ENCODE assay signal across 20 cellular contexts in the genomic region with DNA sequence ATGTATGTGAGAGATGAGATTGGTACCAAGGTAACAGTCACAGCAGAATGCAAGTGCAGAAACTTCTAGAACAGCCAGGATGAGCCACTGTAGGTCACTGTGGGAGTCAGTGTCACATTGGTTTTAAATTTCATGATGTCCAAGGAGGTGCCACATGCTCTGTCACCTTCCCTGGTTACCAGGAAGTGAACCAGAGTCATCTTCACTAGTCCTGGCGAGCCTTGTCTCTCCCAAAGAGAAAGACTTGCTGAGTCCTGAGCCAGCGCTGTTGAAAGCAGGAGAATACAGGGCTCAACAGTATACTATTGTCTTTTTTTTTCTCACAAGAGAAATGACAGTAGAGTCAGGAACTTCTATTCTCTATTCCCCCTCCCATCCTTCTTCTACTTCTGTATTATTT.
A peak's percentile ranks its signal among the peaks of the same experiment; 100 is the strongest.
DNase-seq lines count a peak whose midpoint lies in the region; ATAC-seq, FAIRE-seq and TF ChIP-seq lines count a peak whose summit lies in the region.
"Had no signal": no experiment of that assay in that cellular context is flagged by ENCODE, and none has a peak within 500 bp of the region (broad histone marks: within the 10 kb centered on the region; RNA-seq: fewer than 3 reads in every experiment).

No MANE protein-coding gene starts in this region.

- no peak overlapping the region for H3K4me3 Mint-ChIP-seq in activated T-helper 17 cell treated with anti-CD3 and anti-CD28 coated beads, Interleukin-2, amount 50 U/mL, for 72 hours
- H3K4me3 Mint-ChIP-seq in mesothelial cell of epicardium, result no peak overlapping the region
- H3K4me3 Mint-ChIP-seq: CD4-positive, alpha-beta memory T cell; GM23338 had no signal

- in situ Hi-C loops in gastrocnemius medialis (cut with MboI; ENCODE audit: low sequenced_read_pairs in 4 of 4), result loop anchor here in 3 of 4 donors (10.0 to 25.0 kb wide), 3 partner anchors 176 to 476 kb away; no protein-coding TSS in a partner anchor

- TF ChIP-seq CTCF in A549 (IDR thresholded peaks at IDR 0.05) (no peak), mesothelial cell of epicardium (IDR thresholded peaks at IDR 0.05; ENCODE audit: unreplicated experiment) (no peak), gastrocnemius medialis (IDR thresholded peaks at IDR 0.05 in 4 of 5, conservative IDR thresholded peaks at IDR 0.05 in 1 of 5) (no peak)

- ATAC-seq in A549 (no peak), gastrocnemius medialis (peak; percentile 93 to 95)
- ATAC-seq in activated T-helper 17 cell treated with anti-CD3 and anti-CD28 coated beads, Interleukin-2, amount 50 U/mL, for 72 hours (replicated peaks), result peak; percentile 49
- ATAC-seq: GM23338 had no signal

- H3K27ac ChIP-seq in A549, result peak overlapping the region; percentile 23 to 69; a peak in 4 of 6 replicates
- peak overlapping the region; percentile 67 to 78 (median 73) for H3K27ac ChIP-seq in gastrocnemius medialis
- H3K27ac ChIP-seq: BLaER1 treated with 17β-estradiol and CSF1 and Interleukin-3, amounts not matched to agents 10 nM and 100 nM; Peyer's patch had no signal

- WGBS in A549 (ENCODE audit: missing lambda C conversion rate), result 82% methylated on average over 2 of the region's 2 CpGs

- peak overlapping the region; percentile 8 for H3K27ac Mint-ChIP-seq in activated T-helper 17 cell treated with anti-CD3 and anti-CD28 coated beads, Interleukin-2, amount 50 U/mL, for 72 hours
- peak overlapping the region; percentile 22 for H3K27ac Mint-ChIP-seq in mesothelial cell of epicardium

- H3K27me3 Mint-ChIP-seq in activated T-helper 17 cell treated with anti-CD3 and anti-CD28 coated beads, Interleukin-2, amount 50 U/mL, for 72 hours, result peaks cover 5% of the 10 kb centered on the region
- H3K27me3 Mint-ChIP-seq in mesothelial cell of epicardium (ENCODE audit: low read depth), result no peaks in the 10 kb centered on the region

- no peaks in the 10 kb centered on the region for H3K36me3 Mint-ChIP-seq in activated T-helper 17 cell treated with anti-CD3 and anti-CD28 coated beads, Interleukin-2, amount 50 U/mL, for 72 hours (ENCODE audit: low read depth)
- H3K36me3 Mint-ChIP-seq in mesothelial cell of epicardium, result peaks cover 12% of the 10 kb centered on the region
- H3K36me3 Mint-ChIP-seq: CD4-positive, alpha-beta memory T cell had no signal

- no peaks in the 10 kb centered on the region for H3K4me1 Mint-ChIP-seq in activated T-helper 17 cell treated with anti-CD3 and anti-CD28 coated beads, Interleukin-2, amount 50 U/mL, for 72 hours
- H3K4me1 Mint-ChIP-seq in mesothelial cell of epicardium, result peaks cover 6% of the 10 kb centered on the region
- H3K4me1 Mint-ChIP-seq: CD4-positive, alpha-beta memory T cell had no signal

- TF ChIP-seq POLR2A in A549 (IDR thresholded peaks at IDR 0.05; ENCODE audit: low read length) (no peak), gastrocnemius medialis (IDR thresholded peaks at IDR 0.05) (no peak)

- no peaks in the 10 kb centered on the region for H3K27me3 ChIP-seq in gastrocnemius medialis
- H3K27me3 ChIP-seq: BLaER1 treated with 17β-estradiol and CSF1 and Interleukin-3, amounts not matched to agents 10 nM and 100 nM; Peyer's patch had no signal

- no peak for FAIRE-seq in A549 (lab: Jason Lieb, UNC)
- FAIRE-seq: G401.6, GM12892 had no signal

- no peak for TF ChIP-seq RAD21 in A549 (conservative IDR thresholded peaks at IDR 0.05 in 1 of 2, IDR thresholded peaks at IDR 0.05 in 1 of 2)

- DNase-seq in A549 (ENCODE audit: low read depth in 1 of 2, low spot score in 1 of 2), result no peak
- no peak for DNase-seq in mesothelial cell of epicardium (ENCODE audit: low spot score in 2 of 2, unreplicated experiment in 2 of 2)
- DNase-seq in gastrocnemius medialis, result peak; percentile 66 to 79
- DNase-seq in stimulated activated CD4-positive, alpha-beta T cell treated with anti-CD3 and anti-CD28 coated beads, Interleukin-4, amount 100 ng/mL, for 4 hours, result no peak
- no peak for DNase-seq in occipital lobe (lab: John Stamatoyannopoulos, UW)
- DNase-seq in putamen (ENCODE audit: low spot score), result no peak
- DNase-seq: CD4-positive, alpha-beta memory T cell; DMS153; Karpas-422; NCI-H1417 treated with DMSO at 0.1 percent for 48 hours; NCI-H187; NCI-H446; NCI-H526; Peyer's patch had no signal

- H3K9me3 ChIP-seq in A549 (no peaks in the 10 kb centered on the region), gastrocnemius medialis (no peaks in the 10 kb centered on the region)
- H3K9me3 ChIP-seq: BLaER1 treated with 17β-estradiol and CSF1 and Interleukin-3, amounts not matched to agents 10 nM and 100 nM; HAP-1 had no signal

- H3K4me1 ChIP-seq in A549 (peaks cover 55% of the 10 kb centered on the region), gastrocnemius medialis (peaks cover 32 to 46% of the 10 kb centered on the region in 2 donors)
- H3K4me1 ChIP-seq: BLaER1 treated with 17β-estradiol and CSF1 and Interleukin-3, amounts not matched to agents 10 nM and 100 nM; HAP-1; Peyer's patch had no signal

- TF ChIP-seq EP300 in A549 (IDR thresholded peaks at IDR 0.05), result no peak

- no peak overlapping the region for H3K4me2 ChIP-seq in A549
- H3K4me2 ChIP-seq: BLaER1 treated with 17β-estradiol and CSF1 and Interleukin-3, amounts not matched to agents 10 nM and 100 nM; GM23338 had no signal

- POLR2A ChIA-PET in A549 (lab: Yijun Ruan, JAX), result no interaction called here

- intact Hi-C loops in gastrocnemius medialis (cut with DNase I; ENCODE audit: low total_unique reads), result no loop called here

- no peaks in the 10 kb centered on the region for H3K36me3 ChIP-seq in gastrocnemius medialis
- H3K36me3 ChIP-seq: BLaER1 treated with 17β-estradiol and CSF1 and Interleukin-3, amounts not matched to agents 10 nM and 100 nM; HAP-1; Peyer's patch had no signal

- CTCF ChIA-PET in A549 (lab: Yijun Ruan, JAX), result interaction anchor here (1.0 kb wide), 1 partner anchor 9 kb away, joined by 5 read pairs; no protein-coding TSS in a partner anchor

- H3K4me3 ChIP-seq in A549, result no peak overlapping the region
- no peak overlapping the region for H3K4me3 ChIP-seq in gastrocnemius medialis
- H3K4me3 ChIP-seq: BLaER1 treated with 17β-estradiol and CSF1 and Interleukin-3, amounts not matched to agents 10 nM and 100 nM; GM23338; HAP-1; Peyer's patch had no signal

- H3K9me3 Mint-ChIP-seq in activated T-helper 17 cell treated with anti-CD3 and anti-CD28 coated beads, Interleukin-2, amount 50 U/mL, for 72 hours, result no peaks in the 10 kb centered on the region
- H3K9me3 Mint-ChIP-seq in mesothelial cell of epicardium, result peaks cover 3% of the 10 kb centered on the region
- H3K9me3 Mint-ChIP-seq: GM23338 had no signal

TF ChIP-seq in A549, 52 proteins besides CTCF, POLR2A, EP300 and RAD21:
- TF ChIP-seq KDM1A (IDR thresholded peaks at IDR 0.05; ENCODE audit: low read depth) (no peak), RNF2 (IDR thresholded peaks at IDR 0.05; ENCODE audit: borderline replicate concordance, low read depth) (no peak), POLR2AphosphoS2 (conservative IDR thresholded peaks at IDR 0.05; ENCODE audit: low read length) (no peak), MAX (IDR thresholded peaks at IDR 0.05) (no peak), CBX2 (IDR thresholded peaks at IDR 0.05; ENCODE audit: borderline replicate concordance, low read depth) (no peak), GATA3 (IDR thresholded peaks at IDR 0.05; ENCODE audit: borderline replicate concordance) (no peak), FOSL2 (IDR thresholded peaks at IDR 0.05) (no peak), FOSL2 (CRISPR knock-in tag; IDR thresholded peaks at IDR 0.05) (no peak), HEYL (CRISPR knock-in tag; IDR thresholded peaks at IDR 0.05) (no peak), RARB (CRISPR knock-in tag; IDR thresholded peaks at IDR 0.05) (no peak), CBX8 (IDR thresholded peaks at IDR 0.05) (no peak), JUNB (IDR thresholded peaks at IDR 0.05) (no peak), CHD4 (IDR thresholded peaks at IDR 0.05; ENCODE audit: borderline replicate concordance) (no peak), RCOR1 (IDR thresholded peaks at IDR 0.05; ENCODE audit: low read depth, low read length) (no peak), RFX5 (IDR thresholded peaks at IDR 0.05) (no peak), ESRRA (IDR thresholded peaks at IDR 0.05; ENCODE audit: borderline replicate concordance, low read length) (no peak), FOSB (CRISPR knock-in tag; IDR thresholded peaks at IDR 0.05) (no peak)
- TF ChIP-seq, protein P1, sequence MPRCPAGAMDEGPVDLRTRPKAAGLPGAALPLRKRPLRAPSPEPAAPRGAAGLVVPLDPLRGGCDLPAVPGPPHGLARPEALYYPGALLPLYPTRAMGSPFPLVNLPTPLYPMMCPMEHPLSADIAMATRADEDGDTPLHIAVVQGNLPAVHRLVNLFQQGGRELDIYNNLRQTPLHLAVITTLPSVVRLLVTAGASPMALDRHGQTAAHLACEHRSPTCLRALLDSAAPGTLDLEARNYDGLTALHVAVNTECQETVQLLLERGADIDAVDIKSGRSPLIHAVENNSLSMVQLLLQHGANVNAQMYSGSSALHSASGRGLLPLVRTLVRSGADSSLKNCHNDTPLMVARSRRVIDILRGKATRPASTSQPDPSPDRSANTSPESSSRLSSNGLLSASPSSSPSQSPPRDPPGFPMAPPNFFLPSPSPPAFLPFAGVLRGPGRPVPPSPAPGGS (IDR thresholded peaks at IDR 0.05), result no peak
- TF ChIP-seq, protein P2, sequence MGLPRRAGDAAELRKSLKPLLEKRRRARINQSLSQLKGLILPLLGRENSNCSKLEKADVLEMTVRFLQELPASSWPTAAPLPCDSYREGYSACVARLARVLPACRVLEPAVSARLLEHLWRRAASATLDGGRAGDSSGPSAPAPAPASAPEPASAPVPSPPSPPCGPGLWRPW (IDR thresholded peaks at IDR 0.05), result no peak
- TF ChIP-seq, protein P3, sequence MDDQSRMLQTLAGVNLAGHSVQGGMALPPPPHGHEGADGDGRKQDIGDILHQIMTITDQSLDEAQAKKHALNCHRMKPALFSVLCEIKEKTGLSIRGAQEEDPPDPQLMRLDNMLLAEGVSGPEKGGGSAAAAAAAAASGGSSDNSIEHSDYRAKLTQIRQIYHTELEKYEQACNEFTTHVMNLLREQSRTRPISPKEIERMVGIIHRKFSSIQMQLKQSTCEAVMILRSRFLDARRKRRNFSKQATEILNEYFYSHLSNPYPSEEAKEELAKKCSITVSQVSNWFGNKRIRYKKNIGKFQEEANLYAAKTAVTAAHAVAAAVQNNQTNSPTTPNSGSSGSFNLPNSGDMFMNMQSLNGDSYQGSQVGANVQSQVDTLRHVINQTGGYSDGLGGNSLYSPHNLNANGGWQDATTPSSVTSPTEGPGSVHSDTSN (IDR thresholded peaks at IDR 0.05), result no peak

Comparison
In these comparisons a context has a peak if more than half of its experiments do, and no peak if none do; other contexts are left out.
1. ATAC-seq: peak in activated T-helper 17 cell treated with anti-CD3 and anti-CD28 coated beads, Interleukin-2, amount 50 U/mL, for 72 hours (single experiment) and gastrocnemius medialis (2 of 2); none in A549 (0 of 2).
2. DNase-seq: peak in gastrocnemius medialis (2 of 2); none in A549 (0 of 2), mesothelial cell of epicardium (0 of 2), stimulated activated CD4-positive, alpha-beta T cell treated with anti-CD3 and anti-CD28 coated beads, Interleukin-4, amount 100 ng/mL, for 4 hours (0 of 2), occipital lobe (single experiment) and putamen (single experiment).